In genomic region chr11:6607190-6607635, GRCh38 we compare ENCODE assay signal across 1 cellular context.
TF ChIP-seq lines count a peak whose summit lies in the region.

No MANE protein-coding gene starts in this region.

TF ChIP-seq in K562, 482 proteins besides CTCF, POLR2A, EP300 and RAD21 (continued from another document and continues in another):
- TF ChIP-seq AFF1 (IDR thresholded peaks at IDR 0.05; ENCODE audit: low read depth in 1 of 2, partially characterized antibody in 2 of 2) (no peak), TAF7 (tag; IDR thresholded peaks at IDR 0.05) (no peak), ZBTB2 (IDR thresholded peaks at IDR 0.05) (no peak), BMI1 (IDR thresholded peaks at IDR 0.05; ENCODE audit: low read length) (no peak), TFAP4 (CRISPR knock-in tag; IDR thresholded peaks at IDR 0.05; ENCODE audit: borderline replicate concordance) (no peak), GTF2E2 (tag; IDR thresholded peaks at IDR 0.05) (0 out of 2 replicates have a peak, but pooled peaks have one; percentile 27), DDX20 (tag; IDR thresholded peaks at IDR 0.05; ENCODE audit: low read depth) (no peak), MYC (IDR thresholded peaks at IDR 0.05; ENCODE audit: low read depth, low read length) (no peak), MYC (CRISPR knock-in tag; IDR thresholded peaks at IDR 0.05; ENCODE audit: borderline replicate concordance, low read depth) (no peak), ZNF75A (CRISPR knock-in tag; IDR thresholded peaks at IDR 0.05) (no peak), FOXA3 (CRISPR knock-in tag; conservative IDR thresholded peaks at IDR 0.05 in 1 of 2, IDR thresholded peaks at IDR 0.05 in 1 of 2) (peak in 1 of 2 experiments; percentile 45; a peak in 1 of 4 replicates), HDAC3 (IDR thresholded peaks at IDR 0.05; ENCODE audit: borderline replicate concordance, partially characterized antibody) (no peak), CC2D1A (IDR thresholded peaks at IDR 0.05) (no peak), EGR1 (conservative IDR thresholded peaks at IDR 0.05) (no peak), MNT (conservative IDR thresholded peaks at IDR 0.05) (peak in 1 of 2 experiments; percentile 44; a peak in 1 of 4 replicates), E4F1 (CRISPR knock-in tag; IDR thresholded peaks at IDR 0.05; ENCODE audit: borderline replicate concordance) (no peak), HSF4 (CRISPR knock-in tag; IDR thresholded peaks at IDR 0.05; ENCODE audit: borderline replicate concordance) (no peak), ZNF253 (CRISPR knock-in tag; conservative IDR thresholded peaks at IDR 0.05) (no peak), ZBTB49 (CRISPR knock-in tag; IDR thresholded peaks at IDR 0.05; ENCODE audit: borderline replicate concordance) (no peak), BRF1 (IDR thresholded peaks at IDR 0.05; ENCODE audit: borderline replicate concordance, extremely low read depth, insufficient read length) (no peak), POLR2AphosphoS2 (IDR thresholded peaks at IDR 0.05; ENCODE audit: low read length) (no peak; the same call in 1 of the 2 replicates), ZNF511 (CRISPR knock-in tag; IDR thresholded peaks at IDR 0.05) (no peak), MYBL2 (IDR thresholded peaks at IDR 0.05; ENCODE audit: low read depth) (no peak), MYBL2 (CRISPR knock-in tag; IDR thresholded peaks at IDR 0.05; ENCODE audit: borderline replicate concordance) (no peak), ZZZ3 (IDR thresholded peaks at IDR 0.05) (no peak), TFE3 (CRISPR knock-in tag; IDR thresholded peaks at IDR 0.05) (no peak), DIDO1 (tag; IDR thresholded peaks at IDR 0.05; ENCODE audit: low read depth) (no peak), CHD4 (IDR thresholded peaks at IDR 0.05; ENCODE audit: insufficient read depth, insufficient replicate concordance, low read depth, low read length, poor library complexity, severe bottlenecking) (no peak), ZNF780A (CRISPR knock-in tag; IDR thresholded peaks at IDR 0.05) (no peak), PHB (CRISPR knock-in tag; IDR thresholded peaks at IDR 0.05) (no peak), TBL1XR1 (IDR thresholded peaks at IDR 0.05; ENCODE audit: low read length in 2 of 2) (no peak), ZNF174 (CRISPR knock-in tag; IDR thresholded peaks at IDR 0.05) (no peak), MYNN (IDR thresholded peaks at IDR 0.05) (no peak), MYNN (CRISPR knock-in tag; IDR thresholded peaks at IDR 0.05) (no peak), NKRF (IDR thresholded peaks at IDR 0.05; ENCODE audit: borderline replicate concordance) (0 out of 2 replicates have a peak, but pooled peaks have one; percentile 8), ZNF41 (CRISPR knock-in tag; conservative IDR thresholded peaks at IDR 0.05) (no peak), RNF219 (CRISPR knock-in tag; IDR thresholded peaks at IDR 0.05) (no peak), MTA1 (IDR thresholded peaks at IDR 0.05; ENCODE audit: borderline replicate concordance) (no peak), ZBTB17 (CRISPR knock-in tag; IDR thresholded peaks at IDR 0.05) (no peak)
